In the genomic region with DNA sequence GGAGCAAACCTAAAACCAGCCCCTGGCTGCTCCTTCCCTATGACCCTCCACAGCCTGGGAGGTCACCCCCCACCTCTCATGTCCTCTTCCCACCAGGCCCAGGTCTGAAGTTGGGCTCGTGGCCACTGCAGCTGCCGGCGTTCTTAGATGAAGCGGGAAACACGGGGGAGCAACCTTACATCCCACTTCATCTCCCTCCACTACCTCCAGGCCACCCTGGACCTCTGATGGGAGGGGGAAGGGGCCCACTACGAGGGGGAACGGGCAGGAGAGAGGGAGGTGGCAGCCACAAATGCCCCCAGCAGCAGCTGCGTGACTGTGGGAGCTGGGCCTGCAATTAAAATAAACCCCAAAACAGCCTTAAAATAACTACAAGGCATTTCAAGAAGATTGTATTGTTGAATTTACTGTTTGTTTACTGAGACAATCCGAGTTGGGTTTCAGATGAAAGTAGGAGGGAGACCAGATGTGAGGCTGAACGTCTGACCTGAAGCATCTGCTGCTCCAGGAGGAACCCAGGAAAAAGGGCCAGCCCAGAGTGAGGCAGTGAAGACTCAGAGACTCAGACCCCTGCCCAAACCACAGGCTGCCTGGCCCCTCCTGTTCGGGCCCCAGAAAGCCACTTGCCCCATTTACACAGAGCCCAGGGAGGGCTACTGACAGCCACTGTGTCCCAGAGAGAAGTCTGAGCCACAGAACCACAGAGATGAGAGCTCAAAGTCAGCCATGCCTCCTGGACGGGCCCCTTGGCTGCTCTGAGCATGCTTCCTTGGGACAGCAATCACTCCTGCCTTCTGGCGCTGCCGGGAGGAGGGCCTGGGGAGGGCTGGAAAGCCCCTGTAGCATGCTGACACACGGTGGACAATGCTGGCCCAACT, we compare ENCODE assay signal across 20 cellular contexts. TPM values are rescaled to one million over a fixed set of nuclear protein-coding genes. Genes with fewer than 3 reads are reported as not detected.
DNase-seq lines count a peak whose midpoint lies in the region; ATAC-seq, FAIRE-seq and TF ChIP-seq lines count a peak whose summit lies in the region.
"Had no signal": no experiment of that assay in that cellular context is flagged by ENCODE, and none has a peak within 500 bp of the region (broad histone marks: within the 10 kb centered on the region; RNA-seq: fewer than 3 reads in every experiment).

No MANE protein-coding gene starts in this region.

- FAIRE-seq in pancreas (lab: Jason Lieb, UNC): no peak
- FAIRE-seq: A549 had no signal

- 0 out of 22 replicates have a peak overlapping the region, but pooled peaks of 1 of the 11 experiments have one; percentile 21 for H3K9ac ChIP-seq in BLaER1 treated with 17β-estradiol and CSF1 and Interleukin-3, amounts not matched to agents 10 nM and 100 nM
- H3K9ac ChIP-seq in KMS-11: peak overlapping the region; percentile 65
- H3K9ac ChIP-seq: SK-N-SH had no signal

- H3K4me2 ChIP-seq in BLaER1 treated with 17β-estradiol and CSF1 and Interleukin-3, amounts not matched to agents 10 nM and 100 nM: peak overlapping the region in 7 of 11 experiments; percentile 10 to 47 (median 33); a peak in 12 of 22 replicates
- H3K4me2 ChIP-seq in KMS-11: peak overlapping the region; percentile 79
- H3K4me2 ChIP-seq: A549, SK-N-SH had no signal

- H3K4me3 ChIP-seq in BLaER1 treated with 17β-estradiol and CSF1 and Interleukin-3, amounts not matched to agents 10 nM and 100 nM: no peak overlapping the region
- H3K4me3 ChIP-seq in KMS-11 (IDR thresholded peaks at IDR 0.05; ENCODE audit: insufficient read depth, low read depth, low read length) (peak overlapping the region; percentile 64), WERI-Rb-1 (ENCODE audit: low read depth, low read length) (no peak overlapping the region), pancreas (no peak overlapping the region)
- H3K4me3 ChIP-seq: A549, Peyer's patch had no signal

- H3K36me3 Mint-ChIP-seq in nephron (ENCODE audit: low read depth): no peaks in the 10 kb centered on the region
- H3K36me3 Mint-ChIP-seq: CD14-positive monocyte had no signal

- H3K9me3 ChIP-seq in BLaER1 treated with 17β-estradiol and CSF1 and Interleukin-3, amounts not matched to agents 10 nM and 100 nM (replicated peaks in 1 of 11): no peaks in the 10 kb centered on the region
- H3K9me3 ChIP-seq in WERI-Rb-1 (ENCODE audit: severe bottlenecking) (no peaks in the 10 kb centered on the region), pancreas (no peaks in the 10 kb centered on the region)
- H3K9me3 ChIP-seq: A549, Peyer's patch, SK-N-SH had no signal

- DNase-seq in WERI-Rb-1 (no peak), C1 segment of cervical spinal cord (lab: John Stamatoyannopoulos, UW) (no peak), pancreas (no peak), nucleus accumbens (lab: John Stamatoyannopoulos, UW) (no peak)
- DNase-seq: COR-L47, EL, H9, KG1, NCI-H1105, NCI-H187 treated with DMSO at 0.1 percent for 48 hours, Peyer's patch, SHP77, SK-N-SH, T-helper 1 cell had no signal

- ATAC-seq in pancreas (no peak), HG03460 (IDR thresholded peaks at IDR 0.05; ENCODE audit: unreplicated experiment) (no peak)
- ATAC-seq: A549 had no signal

- peaks cover 0 to 7% (median 0%) of the 10 kb centered on the region in 11 experiments; a peak in 2 of 22 replicates for H4K20me1 ChIP-seq in BLaER1 treated with 17β-estradiol and CSF1 and Interleukin-3, amounts not matched to agents 10 nM and 100 nM
- H4K20me1 ChIP-seq in KMS-11 (ENCODE audit: insufficient read depth): no peaks in the 10 kb centered on the region

- H2AFZ ChIP-seq in KMS-11 (ENCODE audit: low read depth): peak overlapping the region; percentile 84

- intact Hi-C loops in pancreas (cut with DNase I): no loop called here

- H3K27ac ChIP-seq in BLaER1 treated with 17β-estradiol and CSF1 and Interleukin-3, amounts not matched to agents 10 nM and 100 nM: no peak overlapping the region
- H3K27ac ChIP-seq in KMS-11: peak overlapping the region; percentile 93
- no peak overlapping the region for H3K27ac ChIP-seq in WERI-Rb-1
- no peak overlapping the region for H3K27ac ChIP-seq in pancreas
- H3K27ac ChIP-seq: A549 had no signal

- no peaks in the 10 kb centered on the region for H3K36me3 ChIP-seq in BLaER1 treated with 17β-estradiol and CSF1 and Interleukin-3, amounts not matched to agents 10 nM and 100 nM
- H3K36me3 ChIP-seq in KMS-11 (ENCODE audit: insufficient read depth) (no peaks in the 10 kb centered on the region), WERI-Rb-1 (no peaks in the 10 kb centered on the region), pancreas (no peaks in the 10 kb centered on the region)
- H3K36me3 ChIP-seq: Peyer's patch had no signal

- H3K4me1 Mint-ChIP-seq in nephron: peaks cover 41% of the 10 kb centered on the region

- no peak overlapping the region for H3K4me3 Mint-ChIP-seq in nephron
- H3K4me3 Mint-ChIP-seq: CD14-positive monocyte, H9 had no signal

- peaks cover 52% of the 10 kb centered on the region for H3K27me3 Mint-ChIP-seq in nephron (ENCODE audit: low read depth)

- no peaks in the 10 kb centered on the region for H3K9me3 Mint-ChIP-seq in nephron
- H3K9me3 Mint-ChIP-seq: CD14-positive monocyte, H9 had no signal

- no peaks in the 10 kb centered on the region for H3K27me3 ChIP-seq in BLaER1 treated with 17β-estradiol and CSF1 and Interleukin-3, amounts not matched to agents 10 nM and 100 nM
- no peaks in the 10 kb centered on the region for H3K27me3 ChIP-seq in KMS-11 (ENCODE audit: insufficient read depth, low read depth)
- H3K27me3 ChIP-seq in WERI-Rb-1 (ENCODE audit: insufficient read depth, low read depth, severe bottlenecking): no peaks in the 10 kb centered on the region
- no peaks in the 10 kb centered on the region for H3K27me3 ChIP-seq in pancreas
- H3K27me3 ChIP-seq: Peyer's patch had no signal

- H3K4me1 ChIP-seq in BLaER1 treated with 17β-estradiol and CSF1 and Interleukin-3, amounts not matched to agents 10 nM and 100 nM: peaks cover 10 to 35% (median 27%) of the 10 kb centered on the region in 10 experiments
- peaks cover 51% of the 10 kb centered on the region for H3K4me1 ChIP-seq in KMS-11 (ENCODE audit: low read depth, poor library complexity, severe bottlenecking)
- no peaks in the 10 kb centered on the region for H3K4me1 ChIP-seq in pancreas
- H3K4me1 ChIP-seq: A549 had no signal

- no peaks in the 10 kb centered on the region for H3K79me2 ChIP-seq in KMS-11 (ENCODE audit: insufficient read depth, low read depth)

- 62 to 69% methylated on average over 14 to 15 of the region's 15 CpGs for WGBS in pancreas, 2 donors

- TF ChIP-seq CTCF in KMS-11 (conservative IDR thresholded peaks at IDR 0.05; ENCODE audit: low read depth, low read length) (no peak), WERI-Rb-1 (IDR thresholded peaks at IDR 0.05; ENCODE audit: low read depth, low read length) (peak; percentile 28; the same call in 1 of the 2 replicates), nephron (IDR thresholded peaks at IDR 0.05; ENCODE audit: unreplicated experiment in 3 of 3) (no peak), pancreas (IDR thresholded peaks at IDR 0.05) (no peak)

- H3K27ac Mint-ChIP-seq in nephron: peak overlapping the region; percentile 79 to 92 (median 86)
- H3K27ac Mint-ChIP-seq: CD14-positive monocyte had no signal

RNA-seq across cellular contexts. Expression of gene GLIS1, which starts 59.8 kb away (rescaled TPM):
- under 1 TPM in 2 of 6 donors, not detected in 4; 0.06 to 0.19 TPM for total RNA-seq in pancreas
- polyA plus RNA-seq in pancreas: under 1 TPM; 0.08 to 0.26 TPM
- polyA plus RNA-seq: CD14-positive monocyte had no signal
